Comparison of ENCODE assay signal across 1 cellular context in genomic region chr10:79112898-79113431, GRCh38.
TF ChIP-seq lines count a peak whose summit lies in the region.

No MANE protein-coding gene starts in this region.

TF ChIP-seq in GM23338, 12 proteins besides CTCF, POLR2A, EP300 and RAD21 (continued from another document):
- TF ChIP-seq ZNF462 (CRISPR knock-in tag; IDR thresholded peaks at IDR 0.05) (no peak), EZH2phosphoT487 (IDR thresholded peaks at IDR 0.05; ENCODE audit: unreplicated experiment) (no peak), ZNF331 (CRISPR knock-in tag; IDR thresholded peaks at IDR 0.05; ENCODE audit: low read depth) (no peak)
